ENCODE assay signal across 10 cellular contexts in the genomic region with DNA sequence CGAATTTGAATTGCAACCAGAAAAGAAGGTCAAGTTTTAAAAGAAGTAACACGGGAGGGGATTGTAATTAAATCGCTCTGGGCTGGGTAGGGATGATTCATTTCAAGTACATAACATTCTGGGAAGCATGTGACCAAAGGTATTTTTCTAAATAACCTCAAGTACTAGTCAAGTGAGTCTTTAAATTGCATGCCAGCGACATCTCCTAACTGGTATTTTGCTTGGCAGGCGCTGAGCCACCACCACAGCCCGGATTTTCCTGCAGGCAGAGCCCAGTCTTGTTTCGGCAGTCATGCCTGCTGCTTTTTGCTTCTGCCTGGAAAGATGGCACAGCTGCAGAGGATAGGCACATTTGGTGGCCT. TPM values are rescaled to one million over a fixed set of nuclear protein-coding genes. Genes with fewer than 3 reads are reported as not detected.
DNase-seq lines count a peak whose midpoint lies in the region; ATAC-seq and TF ChIP-seq lines count a peak whose summit lies in the region.
"Had no signal": no experiment of that assay in that cellular context is flagged by ENCODE, and none has a peak within 500 bp of the region (broad histone marks: within the 10 kb centered on the region; RNA-seq: fewer than 3 reads in every experiment).

No MANE protein-coding gene starts in this region.

- ATAC-seq in left colon = peak; percentile 54
- ATAC-seq in stimulated activated memory B cell treated with anti-CD40 and anti-IgM and Interleukin-4, amounts not matched to agents 10 μg/mL and 1 μg/mL and 100 μg/mL, for 72 hours = no peak
- no peak for ATAC-seq in HG03045 (IDR thresholded peaks at IDR 0.05; ENCODE audit: unreplicated experiment)
- ATAC-seq: CD8-positive, alpha-beta T cell had no signal

- H3K9me3 Mint-ChIP-seq in chondrocyte (ENCODE audit: low read depth) = no peaks in the 10 kb centered on the region
- no peaks in the 10 kb centered on the region for H3K9me3 Mint-ChIP-seq in stimulated activated memory B cell treated with anti-CD40 and anti-IgM and Interleukin-4, amounts not matched to agents 10 μg/mL and 1 μg/mL and 100 μg/mL, for 72 hours
- H3K9me3 Mint-ChIP-seq: CD8-positive, alpha-beta T cell had no signal

- TF ChIP-seq RAD21 in Ishikawa (IDR thresholded peaks at IDR 0.05; ENCODE audit: low read depth) = no peak

- DNase-seq in A172 (ENCODE audit: low spot score) = peak; percentile 95
- no peak for DNase-seq in chondrocyte (ENCODE audit: low spot score)
- no peak for DNase-seq in left colon
- DNase-seq in NCI-H510A (lab: John Stamatoyannopoulos, UW) = no peak
- no peak for DNase-seq in stimulated activated CD4-positive, alpha-beta T cell treated with anti-CD3 and anti-CD28 coated beads, Interleukin-1b, Interleukin-23, amount 100 ng/mL, for 48 hours
- DNase-seq: activated naive CD4-positive, alpha-beta T cell treated with anti-CD3 and anti-CD28 coated beads, Interleukin-2, amount 50 U/mL, for 16 hours; CD8-positive, alpha-beta T cell had no signal

- peaks cover 42% of the 10 kb centered on the region for H3K4me1 Mint-ChIP-seq in chondrocyte (ENCODE audit: low read depth)
- H3K4me1 Mint-ChIP-seq in stimulated activated memory B cell treated with anti-CD40 and anti-IgM and Interleukin-4, amounts not matched to agents 10 μg/mL and 1 μg/mL and 100 μg/mL, for 72 hours = no peaks in the 10 kb centered on the region

- H3K27me3 Mint-ChIP-seq in chondrocyte (ENCODE audit: low read depth) = no peaks in the 10 kb centered on the region
- peaks cover 19% of the 10 kb centered on the region for H3K27me3 Mint-ChIP-seq in stimulated activated memory B cell treated with anti-CD40 and anti-IgM and Interleukin-4, amounts not matched to agents 10 μg/mL and 1 μg/mL and 100 μg/mL, for 72 hours

- peak overlapping the region; percentile 92 for H3K27ac Mint-ChIP-seq in chondrocyte (ENCODE audit: unreplicated experiment)
- no peak overlapping the region for H3K27ac Mint-ChIP-seq in stimulated activated memory B cell treated with anti-CD40 and anti-IgM and Interleukin-4, amounts not matched to agents 10 μg/mL and 1 μg/mL and 100 μg/mL, for 72 hours
- H3K27ac Mint-ChIP-seq: CD8-positive, alpha-beta T cell had no signal

- no peaks in the 10 kb centered on the region for H3K36me3 Mint-ChIP-seq in chondrocyte (ENCODE audit: low read depth)
- H3K36me3 Mint-ChIP-seq in stimulated activated memory B cell treated with anti-CD40 and anti-IgM and Interleukin-4, amounts not matched to agents 10 μg/mL and 1 μg/mL and 100 μg/mL, for 72 hours = no peaks in the 10 kb centered on the region
- H3K36me3 Mint-ChIP-seq: CD8-positive, alpha-beta T cell had no signal

- H3K4me3 Mint-ChIP-seq in chondrocyte (ENCODE audit: unreplicated experiment) = peak overlapping the region; percentile 3
- no peak overlapping the region for H3K4me3 Mint-ChIP-seq in stimulated activated memory B cell treated with anti-CD40 and anti-IgM and Interleukin-4, amounts not matched to agents 10 μg/mL and 1 μg/mL and 100 μg/mL, for 72 hours
- H3K4me3 Mint-ChIP-seq: CD8-positive, alpha-beta T cell had no signal

- no peak for TF ChIP-seq CTCF in chondrocyte (IDR thresholded peaks at IDR 0.05)

- intact Hi-C loops in left colon (cut with DNase I, micrococcal nuclease) = no loop called here

- TF ChIP-seq EP300 in Ishikawa (IDR thresholded peaks at IDR 0.05; ENCODE audit: borderline replicate concordance) = no peak

TF ChIP-seq in Ishikawa, 13 proteins besides CTCF, POLR2A, EP300 and RAD21:
- TF ChIP-seq TEAD4 (IDR thresholded peaks at IDR 0.05) = peak; percentile 32; the same call in 1 of the 2 replicates
- no peak for TF ChIP-seq CREB1 (IDR thresholded peaks at IDR 0.05; ENCODE audit: low read depth)

RNA-seq across cellular contexts. Expression of a gene that starts 33.7 kb away (rescaled TPM):
- 3.7 and 5.2 TPM in 2 replicates for total RNA-seq in A172 (2014; rRNA removed; shearing (Covaris generic))
- total RNA-seq in chondrocyte (21.7 to 25.6 TPM (median 24.0 TPM) in 3 replicates), left colon (10 to 100 TPM; 59.5 to 59.6 TPM)
